In the genomic region with DNA sequence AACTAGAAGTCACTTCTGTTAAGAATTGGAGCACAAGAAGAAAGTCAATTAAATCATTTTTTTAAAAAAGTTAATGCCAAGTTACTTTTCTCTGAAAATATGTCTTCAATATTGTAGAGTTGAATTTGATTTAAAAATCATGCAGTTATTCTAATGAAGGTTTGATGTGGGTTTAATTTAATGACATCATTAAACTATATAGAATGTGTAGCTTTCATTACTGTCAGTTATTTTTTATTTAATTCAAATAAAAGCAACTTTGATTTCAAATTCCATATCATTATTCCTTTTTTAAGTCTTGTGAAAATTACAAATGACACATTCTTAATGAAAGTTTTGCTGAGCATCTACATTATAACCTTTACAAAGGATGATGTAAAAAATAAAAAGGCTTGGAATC, we compare ENCODE assay signal across 19 cellular contexts.
DNase-seq lines count a peak whose midpoint lies in the region; ATAC-seq, FAIRE-seq and TF ChIP-seq lines count a peak whose summit lies in the region.
"Had no signal": no experiment of that assay in that cellular context is flagged by ENCODE, and none has a peak within 500 bp of the region (broad histone marks: within the 10 kb centered on the region; RNA-seq: fewer than 3 reads in every experiment).

No MANE protein-coding gene starts in this region.

- no peak overlapping the region for H3K27ac Mint-ChIP-seq in activated CD8-positive, alpha-beta T cell treated with anti-CD3 and anti-CD28 coated beads for 36 hours
- H3K27ac Mint-ChIP-seq: CD4-positive, CD25-positive, alpha-beta regulatory T cell; CD8-positive, alpha-beta T cell; GM23338; H9; HFFc6 had no signal

- CTCF ChIA-PET in HEK293 (lab: Yijun Ruan, JAX): no interaction called here
- CTCF ChIA-PET in activated CD8-positive, alpha-beta T cell treated with anti-CD3 and anti-CD28 coated beads for 36 hours (lab: Charles Lee): no interaction called here

- H3K4me1 ChIP-seq in HEK293 (ENCODE audit: control insufficient read depth, insufficient read depth, low read length) (no peaks in the 10 kb centered on the region), kidney (ENCODE audit: control insufficient read depth in 1 of 2, insufficient read depth in 1 of 2, low read depth in 1 of 2, low read length in 2 of 2) (no peaks in the 10 kb centered on the region)
- H3K4me1 ChIP-seq: Caco-2 had no signal

- H3K4me3 ChIP-seq in HEK293 (ENCODE audit: low read depth, low read length) (no peak overlapping the region), kidney (ENCODE audit: low read length in 2 of 2) (no peak overlapping the region)
- H3K4me3 ChIP-seq: GM23338 had no signal

- intact Hi-C loops in kidney (cut with DNase I): no loop called here
- intact Hi-C loops in activated CD8-positive, alpha-beta T cell treated with anti-CD3 and anti-CD28 coated beads for 36 hours (cut with micrococcal nuclease): no loop called here

- H3K4me1 Mint-ChIP-seq in activated CD8-positive, alpha-beta T cell treated with anti-CD3 and anti-CD28 coated beads for 36 hours (ENCODE audit: low read depth): no peaks in the 10 kb centered on the region
- H3K4me1 Mint-ChIP-seq: CD4-positive, CD25-positive, alpha-beta regulatory T cell had no signal

- no peaks in the 10 kb centered on the region for H3K36me3 ChIP-seq in HEK293 (ENCODE audit: control insufficient read depth in 2 of 2, insufficient read depth in 1 of 2, low read length in 2 of 2)
- H3K36me3 ChIP-seq in kidney (ENCODE audit: control insufficient read depth in 1 of 2, insufficient read depth in 2 of 2, low read length in 2 of 2): no peaks in the 10 kb centered on the region

- ATAC-seq in HG02642 (IDR thresholded peaks at IDR 0.05; ENCODE audit: poor library complexity, unreplicated experiment) (no peak), GM21381 (IDR thresholded peaks at IDR 0.05; ENCODE audit: unreplicated experiment) (no peak)
- no peak for ATAC-seq in activated CD8-positive, alpha-beta T cell treated with anti-CD3 and anti-CD28 coated beads for 36 hours
- ATAC-seq: CD8-positive, alpha-beta T cell; GM23338 had no signal

- DNase-seq in kidney: no peak
- DNase-seq in activated CD8-positive, alpha-beta T cell treated with anti-CD3 and anti-CD28 coated beads for 36 hours: no peak
- DNase-seq: 8988T; Caco-2; CD4-positive, CD25-positive, alpha-beta regulatory T cell; CD8-positive, alpha-beta T cell; DMS 273 treated with DMSO at 0.1 percent for 48 hours; DMS79; EL; GF-D8; H9; HFFc6 had no signal

- no peaks in the 10 kb centered on the region for H3K9me3 ChIP-seq in HEK293 (ENCODE audit: control insufficient read depth, insufficient read depth, low read depth, low read length)
- H3K9me3 ChIP-seq in kidney (ENCODE audit: control insufficient read depth in 1 of 2, low read length in 2 of 2): no peaks in the 10 kb centered on the region
- H3K9me3 ChIP-seq: Caco-2 had no signal

- POLR2A ChIA-PET in HEK293 (lab: Yijun Ruan, JAX): no interaction called here
- POLR2A ChIA-PET in activated CD8-positive, alpha-beta T cell treated with anti-CD3 and anti-CD28 coated beads for 36 hours (lab: Charles Lee): no interaction called here

- no peak overlapping the region for H3K9ac ChIP-seq in kidney (ENCODE audit: low read length in 2 of 2)

- no peaks in the 10 kb centered on the region for H3K36me3 Mint-ChIP-seq in activated CD8-positive, alpha-beta T cell treated with anti-CD3 and anti-CD28 coated beads for 36 hours (ENCODE audit: low read depth)
- H3K36me3 Mint-ChIP-seq: CD4-positive, CD25-positive, alpha-beta regulatory T cell; CD8-positive, alpha-beta T cell had no signal

- H3K27me3 Mint-ChIP-seq in activated CD8-positive, alpha-beta T cell treated with anti-CD3 and anti-CD28 coated beads for 36 hours: no peaks in the 10 kb centered on the region
- H3K27me3 Mint-ChIP-seq: CD4-positive, CD25-positive, alpha-beta regulatory T cell had no signal

- no peaks in the 10 kb centered on the region for H3K9me3 Mint-ChIP-seq in activated CD8-positive, alpha-beta T cell treated with anti-CD3 and anti-CD28 coated beads for 36 hours
- H3K9me3 Mint-ChIP-seq: CD4-positive, CD25-positive, alpha-beta regulatory T cell; CD8-positive, alpha-beta T cell; GM23338; H9; HFFc6 had no signal

- H3K27ac ChIP-seq in HEK293 (ENCODE audit: extremely low read depth, low read depth, low read length): no peak overlapping the region
- no peak overlapping the region for H3K27ac ChIP-seq in kidney (ENCODE audit: low read depth in 2 of 2, low read length in 2 of 2)
- H3K27ac ChIP-seq: C4-2B had no signal

- FAIRE-seq in A204.1 (lab: Jason Lieb, UNC) (peak; percentile 89), kidney (lab: Jason Lieb, UNC) (peak; percentile 76)
- FAIRE-seq: GM12891 had no signal

- H3K4me3 Mint-ChIP-seq in activated CD8-positive, alpha-beta T cell treated with anti-CD3 and anti-CD28 coated beads for 36 hours: no peak overlapping the region
- H3K4me3 Mint-ChIP-seq: CD4-positive, CD25-positive, alpha-beta regulatory T cell; CD8-positive, alpha-beta T cell; GM23338; H9; HFFc6 had no signal

- no peak for TF ChIP-seq CTCF in HEK293 (tag by site-specific recombination; IDR thresholded peaks at IDR 0.05)
- TF ChIP-seq CTCF in kidney (IDR thresholded peaks at IDR 0.05; ENCODE audit: borderline replicate concordance, extremely low read depth, insufficient read depth): no peak
- TF ChIP-seq CTCF in activated CD8-positive, alpha-beta T cell treated with anti-CD3 and anti-CD28 coated beads for 36 hours (IDR thresholded peaks at IDR 0.05): no peak

TF ChIP-seq in HEK293, 187 proteins besides CTCF, POLR2A, EP300 and RAD21:
- TF ChIP-seq ZNF555 (tag by site-specific recombination; conservative IDR thresholded peaks at IDR 0.05) (no peak), ATF2 (tag by site-specific recombination; IDR thresholded peaks at IDR 0.05; ENCODE audit: low read depth) (peak; percentile 81)
TF ChIP-seq in HEK293: peak in this region for 1.
